In the genomic region with DNA sequence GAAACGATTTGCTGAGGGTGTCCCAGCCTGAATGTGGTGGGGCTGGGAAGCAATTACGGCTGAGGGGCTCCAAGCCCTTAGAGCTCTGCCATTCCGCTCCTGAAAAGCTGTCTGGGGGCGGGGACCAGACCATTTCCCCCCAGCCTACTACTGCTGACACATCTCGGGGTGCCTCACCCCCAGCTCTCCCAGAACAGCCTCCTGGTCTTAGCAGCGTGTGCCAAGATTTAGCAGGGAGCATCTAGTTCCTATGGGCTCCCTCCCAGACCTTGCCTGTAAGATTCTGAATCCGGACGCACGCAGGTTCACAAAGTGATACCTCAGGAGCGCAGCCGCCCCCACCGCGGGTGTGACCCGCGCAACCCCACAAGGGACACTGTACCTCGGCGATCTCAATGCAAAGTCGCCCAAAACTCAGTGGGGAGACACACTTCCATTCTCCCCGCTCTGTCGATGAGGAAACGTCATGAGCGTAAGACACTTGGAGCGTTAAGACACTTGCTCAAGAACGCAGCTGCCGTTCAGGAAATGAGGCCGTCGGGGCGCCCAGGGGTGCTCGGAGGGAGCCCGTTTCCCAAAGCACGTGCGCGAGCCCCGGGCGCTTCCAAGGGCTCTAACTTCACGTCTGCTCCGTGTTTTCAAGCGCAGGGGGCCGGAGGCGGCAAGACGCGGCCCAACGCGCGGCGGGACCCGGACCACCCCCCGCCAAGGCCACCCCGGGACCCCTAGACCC, we compare ENCODE assay signal across 8 cellular contexts. TPM values are rescaled to one million over a fixed set of nuclear protein-coding genes. Genes with fewer than 3 reads are reported as not detected.
DNase-seq lines count a peak whose midpoint lies in the region; ATAC-seq and TF ChIP-seq lines count a peak whose summit lies in the region.

No MANE protein-coding gene starts in this region.

- H2BK5ac ChIP-seq in mesendoderm (ENCODE audit: low read length), result peak overlapping the region; percentile 70

- peak overlapping the region; percentile 97 for H3K27ac Mint-ChIP-seq in activated CD4-positive, alpha-beta T cell treated with anti-CD3 and anti-CD28 coated beads for 36 hours
- H3K27ac Mint-ChIP-seq in stimulated activated naive B cell treated with anti-CD40 and anti-IgM and Interleukin-4, amounts not matched to agents 10 μg/mL and 1 μg/mL and 100 μg/mL, for 72 hours, result peak overlapping the region; percentile 100

- H3K27me3 Mint-ChIP-seq in activated CD4-positive, alpha-beta T cell treated with anti-CD3 and anti-CD28 coated beads for 36 hours, result no peaks in the 10 kb centered on the region
- no peaks in the 10 kb centered on the region for H3K27me3 Mint-ChIP-seq in stimulated activated naive B cell treated with anti-CD40 and anti-IgM and Interleukin-4, amounts not matched to agents 10 μg/mL and 1 μg/mL and 100 μg/mL, for 72 hours

- peaks cover 31% of the 10 kb centered on the region for H3K79me2 ChIP-seq in KMS-11 (ENCODE audit: insufficient read depth, low read depth)
- H3K79me2 ChIP-seq in mesendoderm (ENCODE audit: control insufficient read depth, insufficient read depth, low read length), result peaks cover 31% of the 10 kb centered on the region

- no peak overlapping the region for H2BK15ac ChIP-seq in mesendoderm (replicated peaks; ENCODE audit: low read depth)

- CTCF ChIA-PET in activated CD4-positive, alpha-beta T cell treated with anti-CD3 and anti-CD28 coated beads for 36 hours (lab: Charles Lee), result interaction anchor here (0.6 to 2.1 kb wide), 6 partner anchors 8 to 80 kb away, joined by 3 to 7 read pairs (median 4); a partner anchor contains a TSS

- H3K9me3 Mint-ChIP-seq in activated CD4-positive, alpha-beta T cell treated with anti-CD3 and anti-CD28 coated beads for 36 hours (ENCODE audit: low read depth), result peaks cover 4% of the 10 kb centered on the region
- peaks cover 0 to 5% of the 10 kb centered on the region in 2 donors for H3K9me3 Mint-ChIP-seq in stimulated activated naive B cell treated with anti-CD40 and anti-IgM and Interleukin-4, amounts not matched to agents 10 μg/mL and 1 μg/mL and 100 μg/mL, for 72 hours

- peak overlapping the region; percentile 93 for H3K56ac ChIP-seq in mesendoderm (ENCODE audit: low read length)

- H3K4me1 ChIP-seq in KMS-11 (ENCODE audit: low read depth, poor library complexity, severe bottlenecking) (peaks cover 9% of the 10 kb centered on the region), mesendoderm (ENCODE audit: control insufficient read depth, low read depth, low read length) (peaks cover 2% of the 10 kb centered on the region)

- intact Hi-C loops in activated CD4-positive, alpha-beta T cell treated with anti-CD3 and anti-CD28 coated beads for 36 hours (cut with DNase I, micrococcal nuclease), result loop anchor here (1.0 to 5.0 kb wide), 9 partner anchors 19 to 607 kb away; a partner anchor contains a TSS
- intact Hi-C loops in sciatic nerve (cut with DNase I), result no loop called here

- no peak overlapping the region for H4K5ac ChIP-seq in mesendoderm (ENCODE audit: low read length)

- peak overlapping the region; percentile 64 for H3K27ac ChIP-seq in KMS-11
- H3K27ac ChIP-seq in mesendoderm (ENCODE audit: low read depth, low read length), result no peak overlapping the region

- no peak overlapping the region for H2BK120ac ChIP-seq in mesendoderm (ENCODE audit: low read depth, low read length)

- POLR2A ChIA-PET in activated CD4-positive, alpha-beta T cell treated with anti-CD3 and anti-CD28 coated beads for 36 hours (lab: Charles Lee), result interaction anchor here (0.6 kb wide), 1 partner anchor 121 kb away, joined by 3 read pairs; no protein-coding TSS in a partner anchor

- no peak overlapping the region for H2AK5ac ChIP-seq in mesendoderm (ENCODE audit: low read length)

- TF ChIP-seq CTCF in KMS-11 (conservative IDR thresholded peaks at IDR 0.05; ENCODE audit: low read depth, low read length), result no peak

- peaks cover 15% of the 10 kb centered on the region for H3K79me1 ChIP-seq in mesendoderm (ENCODE audit: low read length)

- peaks cover 58% of the 10 kb centered on the region for H3K36me3 Mint-ChIP-seq in activated CD4-positive, alpha-beta T cell treated with anti-CD3 and anti-CD28 coated beads for 36 hours (ENCODE audit: low read depth)
- peaks cover 23 to 59% of the 10 kb centered on the region in 2 donors for H3K36me3 Mint-ChIP-seq in stimulated activated naive B cell treated with anti-CD40 and anti-IgM and Interleukin-4, amounts not matched to agents 10 μg/mL and 1 μg/mL and 100 μg/mL, for 72 hours

- no CpG with 5 or more reads among the region's 49 CpGs for WGBS in mesendoderm (ENCODE audit: extremely low coverage, insufficient coverage, low lambda C conversion rate)

- H3K9ac ChIP-seq in KMS-11 (peak overlapping the region; percentile 93), mesendoderm (ENCODE audit: low read length) (peak overlapping the region; percentile 85)

- no peak overlapping the region for H4K8ac ChIP-seq in mesendoderm (ENCODE audit: low read depth, low read length)

- H3K4me2 ChIP-seq in KMS-11 (peak overlapping the region; percentile 89), mesendoderm (ENCODE audit: low read length) (peak overlapping the region; percentile 53)

- H3K27me3 ChIP-seq in KMS-11 (ENCODE audit: insufficient read depth, low read depth) (no peaks in the 10 kb centered on the region), mesendoderm (ENCODE audit: insufficient read depth, low read length, poor library complexity) (no peaks in the 10 kb centered on the region)

- peak overlapping the region; percentile 95 for H3K4ac ChIP-seq in mesendoderm (ENCODE audit: low read depth, low read length)

- H3K4me1 Mint-ChIP-seq in activated CD4-positive, alpha-beta T cell treated with anti-CD3 and anti-CD28 coated beads for 36 hours, result peaks cover 32% of the 10 kb centered on the region
- peaks cover 31 to 45% of the 10 kb centered on the region in 2 donors for H3K4me1 Mint-ChIP-seq in stimulated activated naive B cell treated with anti-CD40 and anti-IgM and Interleukin-4, amounts not matched to agents 10 μg/mL and 1 μg/mL and 100 μg/mL, for 72 hours

- peak overlapping the region; percentile 90 for H3K23ac ChIP-seq in mesendoderm (ENCODE audit: low read length)

- DNase-seq in GF-D8 (lab: John Stamatoyannopoulos, UW), result peak; percentile 40
- peak; percentile 75 for DNase-seq in activated CD4-positive, alpha-beta T cell treated with anti-CD3 and anti-CD28 coated beads for 36 hours
- DNase-seq in ecto neural progenitor cell (ENCODE audit: low spot score), result peak; percentile 59
- no peak for DNase-seq in mesendoderm
- DNase-seq in stimulated activated naive B cell treated with anti-CD40 and anti-IgM and Interleukin-4, amounts not matched to agents 10 μg/mL and 1 μg/mL and 100 μg/mL, for 72 hours, result no peak
- DNase-seq in sciatic nerve (ENCODE audit: low spot score), result no peak

- no peaks in the 10 kb centered on the region for H4K20me1 ChIP-seq in KMS-11 (ENCODE audit: insufficient read depth)

- peak overlapping the region; percentile 64 for H2AFZ ChIP-seq in KMS-11 (ENCODE audit: low read depth)

- no peaks in the 10 kb centered on the region for H3K36me3 ChIP-seq in KMS-11 (ENCODE audit: insufficient read depth)
- peaks cover 10% of the 10 kb centered on the region for H3K36me3 ChIP-seq in mesendoderm (ENCODE audit: control insufficient read depth, insufficient read depth, low read length)

- peak overlapping the region; percentile 94 for H3K18ac ChIP-seq in mesendoderm (ENCODE audit: low read length)

- H3K4me3 Mint-ChIP-seq in activated CD4-positive, alpha-beta T cell treated with anti-CD3 and anti-CD28 coated beads for 36 hours, result peak overlapping the region; percentile 99
- H3K4me3 Mint-ChIP-seq in stimulated activated naive B cell treated with anti-CD40 and anti-IgM and Interleukin-4, amounts not matched to agents 10 μg/mL and 1 μg/mL and 100 μg/mL, for 72 hours, result peak overlapping the region; percentile 91 to 95

- ATAC-seq in GM21737 (IDR thresholded peaks at IDR 0.05; ENCODE audit: unreplicated experiment) (peak; percentile 32), sciatic nerve (no peak)
- peak; percentile 50 for ATAC-seq in activated CD4-positive, alpha-beta T cell treated with anti-CD3 and anti-CD28 coated beads for 36 hours
- peak; percentile 57 for ATAC-seq in stimulated activated naive B cell treated with anti-CD40 and anti-IgM and Interleukin-4, amounts not matched to agents 10 μg/mL and 1 μg/mL and 100 μg/mL, for 72 hours (replicated peaks)

- H3K4me3 ChIP-seq in KMS-11 (IDR thresholded peaks at IDR 0.05; ENCODE audit: insufficient read depth, low read depth, low read length) (no peak overlapping the region), mesendoderm (ENCODE audit: low read length) (peak overlapping the region; percentile 65)

RNA-seq across cellular contexts. Expression of a gene that starts 0.6 kb away (rescaled TPM):
- 10 to 100 TPM; 49.7 to 56.1 TPM for total RNA-seq in activated CD4-positive, alpha-beta T cell treated with anti-CD3 and anti-CD28 coated beads for 36 hours
- 34.4 TPM for polyA plus RNA-seq in mesendoderm (2013, experiment 1 of 2)
- polyA plus RNA-seq in mesendoderm (2013, experiment 2 of 2), result 31.4 TPM
- total RNA-seq in sciatic nerve, result 18.1 TPM

RNA-seq across cellular contexts. Expression of a gene that starts 19.0 kb away (rescaled TPM):
- 10 to 100 TPM; 13.8 to 25.9 TPM for total RNA-seq in activated CD4-positive, alpha-beta T cell treated with anti-CD3 and anti-CD28 coated beads for 36 hours
- polyA plus RNA-seq in mesendoderm (2013, experiment 1 of 2), result 17.5 TPM
- 19.4 TPM for polyA plus RNA-seq in mesendoderm (2013, experiment 2 of 2)
- total RNA-seq in sciatic nerve, result 10.1 TPM

RNA-seq across cellular contexts. Expression of a gene that starts 30.6 kb away (rescaled TPM):
- total RNA-seq in activated CD4-positive, alpha-beta T cell treated with anti-CD3 and anti-CD28 coated beads for 36 hours, result 10 to 100 TPM; 59.5 to 64.0 TPM
- 46.4 TPM for polyA plus RNA-seq in mesendoderm (2013, experiment 1 of 2)
- polyA plus RNA-seq in mesendoderm (2013, experiment 2 of 2), result 48.7 TPM
- total RNA-seq in sciatic nerve, result 55.7 TPM

RNA-seq across cellular contexts. Expression of a gene that starts 30.7 kb away (rescaled TPM):
- total RNA-seq in activated CD4-positive, alpha-beta T cell treated with anti-CD3 and anti-CD28 coated beads for 36 hours, result 10 to 100 TPM; 20.6 to 31.4 TPM
- 12.1 TPM for polyA plus RNA-seq in mesendoderm (2013, experiment 1 of 2)
- 12.7 TPM for polyA plus RNA-seq in mesendoderm (2013, experiment 2 of 2)
- total RNA-seq in sciatic nerve, result 12.1 TPM

RNA-seq across cellular contexts. Expression of a gene that starts 36.8 kb away (rescaled TPM):
- 10 to 100 TPM; 57.6 to 73.2 TPM for total RNA-seq in activated CD4-positive, alpha-beta T cell treated with anti-CD3 and anti-CD28 coated beads for 36 hours
- polyA plus RNA-seq in mesendoderm (2013, experiment 1 of 2), result 13.0 TPM
- polyA plus RNA-seq in mesendoderm (2013, experiment 2 of 2), result 14.6 TPM
- 76.6 TPM for total RNA-seq in sciatic nerve

Comparison
In these comparisons a context has a peak if more than half of its experiments do, and no peak if none do; other contexts are left out.
1. DNase-seq: peak in GF-D8 (single experiment), activated CD4-positive, alpha-beta T cell treated with anti-CD3 and anti-CD28 coated beads for 36 hours (single experiment) and ecto neural progenitor cell (single experiment); none in mesendoderm (single experiment), stimulated activated naive B cell treated with anti-CD40 and anti-IgM and Interleukin-4, amounts not matched to agents 10 μg/mL and 1 μg/mL and 100 μg/mL, for 72 hours (single experiment) and sciatic nerve (single experiment).